Comparison of ENCODE assay signal across 12 cellular contexts in the genomic region with DNA sequence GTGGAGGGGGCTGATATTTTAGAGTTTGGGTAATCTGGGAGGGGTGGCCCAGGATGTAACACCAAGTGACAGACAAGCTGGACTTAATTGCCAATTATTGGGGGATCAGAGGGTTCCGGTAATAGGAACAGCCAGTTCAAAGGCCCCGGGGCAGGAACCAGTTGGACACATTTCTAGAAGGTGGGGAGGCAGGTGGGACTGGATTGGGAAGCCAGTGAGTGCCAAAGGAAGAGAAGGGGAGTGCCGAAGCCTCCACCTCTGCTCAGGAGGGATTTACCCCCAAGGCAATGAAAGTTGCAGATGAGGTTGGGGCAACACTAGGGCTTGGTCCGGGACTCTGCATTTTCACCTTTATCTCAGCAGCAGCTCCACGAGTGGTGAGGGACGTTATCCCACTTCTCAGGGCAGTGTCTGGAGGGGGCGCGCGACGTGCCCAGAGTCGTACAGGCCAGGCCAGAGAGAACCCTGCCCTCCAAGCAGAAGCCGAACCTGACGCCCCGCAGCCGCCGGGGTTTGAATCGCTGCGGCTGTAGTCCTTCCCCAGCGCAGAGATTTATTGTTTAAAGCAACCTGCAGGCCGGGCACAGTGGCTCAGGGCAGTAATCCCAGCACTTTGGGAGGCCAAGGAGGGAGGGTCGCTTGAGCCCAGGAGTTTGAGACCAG. TPM values are rescaled to one million over a fixed set of nuclear protein-coding genes. Genes with fewer than 3 reads are reported as not detected.
DNase-seq lines count a peak whose midpoint lies in the region; ATAC-seq, FAIRE-seq and TF ChIP-seq lines count a peak whose summit lies in the region.
"Had no signal": no experiment of that assay in that cellular context is flagged by ENCODE, and none has a peak within 500 bp of the region (broad histone marks: within the 10 kb centered on the region; RNA-seq: fewer than 3 reads in every experiment).

No MANE protein-coding gene starts in this region.

- H3K27ac ChIP-seq in kidney (ENCODE audit: low read depth in 2 of 2, low read length in 2 of 2) (peak overlapping the region; percentile 32 to 41), PC-3 (ENCODE audit: low read length) (no peak overlapping the region)

- H3K36me3 Mint-ChIP-seq in activated CD4-positive, alpha-beta T cell treated with anti-CD3 and anti-CD28 coated beads for 36 hours (ENCODE audit: low read depth), result peaks cover 11% of the 10 kb centered on the region
- H3K36me3 Mint-ChIP-seq in activated naive CD8-positive, alpha-beta T cell treated with anti-CD3 and anti-CD28 coated beads, Interleukin-2, amount 50 U/mL, for 24 hours (ENCODE audit: low read depth), result peaks cover 8% of the 10 kb centered on the region

- no peak for DNase-seq in activated CD4-positive, alpha-beta T cell treated with anti-CD3 and anti-CD28 coated beads for 36 hours
- DNase-seq in activated CD4-positive, alpha-beta T cell treated with anti-CD3 and anti-CD28 coated beads, Interleukin-2, amount 50 U/mL, for 1 hour, result no peak
- DNase-seq in activated naive CD8-positive, alpha-beta T cell treated with anti-CD3 and anti-CD28 coated beads, Interleukin-2, amount 50 U/mL, for 24 hours, result peak; percentile 10
- DNase-seq in kidney, result no peak
- DNase-seq in stimulated activated naive CD8-positive, alpha-beta T cell treated with anti-CD3 and anti-CD28 coated beads, Interleukin-15, amount 100 ng/mL, for 72 hours, result no peak
- no peak for DNase-seq in H4 (ENCODE audit: low spot score)
- DNase-seq in DMS53 (lab: John Stamatoyannopoulos, UW), result no peak
- DNase-seq in PC-3, result no peak
- DNase-seq: 8988T; activated CD8-positive, alpha-beta memory T cell treated with anti-CD3 and anti-CD28 coated beads, Interleukin-2, amount 50 U/mL, for 4 hours; NCI-H1436 had no signal

- no peaks in the 10 kb centered on the region for H3F3A ChIP-seq in PC-3 (ENCODE audit: low read length, unreplicated experiment)

- no peak overlapping the region for H3K4me2 ChIP-seq in PC-3 (ENCODE audit: low read length)

- H3K36me3 ChIP-seq in kidney (ENCODE audit: control insufficient read depth in 1 of 2, insufficient read depth in 2 of 2, low read length in 2 of 2), result no peaks in the 10 kb centered on the region
- no peaks in the 10 kb centered on the region for H3K36me3 ChIP-seq in PC-3 (ENCODE audit: low read depth, low read length)

- no peaks in the 10 kb centered on the region for H3K9me2 ChIP-seq in PC-3 (replicated peaks; ENCODE audit: low read length)

- no TSS peak for BruUV-seq in PC-3 (replicated peaks; lab: Mats Ljungman, UMichigan)

- H4K20me1 ChIP-seq in PC-3 (ENCODE audit: low read length), result no peaks in the 10 kb centered on the region

- CTCF ChIA-PET in activated CD4-positive, alpha-beta T cell treated with anti-CD3 and anti-CD28 coated beads for 36 hours (lab: Charles Lee), result interaction anchor here (0.7 to 1.5 kb wide), 2 partner anchors 9 to 35 kb away, joined by 5 read pairs; partner anchors contain the start of gene LSM4
- CTCF ChIA-PET in PC-3 (lab: Charles Lee), result no interaction called here

- H3K9ac ChIP-seq in kidney (ENCODE audit: low read length in 2 of 2), result no peak overlapping the region
- no peak overlapping the region for H3K9ac ChIP-seq in PC-3 (ENCODE audit: low read length)

- POLR2A ChIA-PET in activated CD4-positive, alpha-beta T cell treated with anti-CD3 and anti-CD28 coated beads for 36 hours (lab: Charles Lee), result no interaction called here
- POLR2A ChIA-PET in PC-3 (lab: Charles Lee; ENCODE audit: unreplicated experiment), result no interaction called here

- H3K4me1 ChIP-seq in kidney (ENCODE audit: control insufficient read depth in 1 of 2, insufficient read depth in 1 of 2, low read depth in 1 of 2, low read length in 2 of 2) (peaks cover 0 to 14% of the 10 kb centered on the region in 2 donors), PC-3 (ENCODE audit: insufficient read depth, low read length) (peaks cover 14% of the 10 kb centered on the region)

- H3K27ac Mint-ChIP-seq in activated CD4-positive, alpha-beta T cell treated with anti-CD3 and anti-CD28 coated beads for 36 hours, result peak overlapping the region; percentile 93
- peak overlapping the region; percentile 93 for H3K27ac Mint-ChIP-seq in activated naive CD8-positive, alpha-beta T cell treated with anti-CD3 and anti-CD28 coated beads, Interleukin-2, amount 50 U/mL, for 24 hours
- peak overlapping the region; percentile 16 to 90 for H3K27ac Mint-ChIP-seq in stimulated activated naive CD8-positive, alpha-beta T cell treated with anti-CD3 and anti-CD28 coated beads, Interleukin-15, amount 100 ng/mL, for 72 hours

- H3K4me3 Mint-ChIP-seq in activated CD4-positive, alpha-beta T cell treated with anti-CD3 and anti-CD28 coated beads for 36 hours, result no peak overlapping the region
- no peak overlapping the region for H3K4me3 Mint-ChIP-seq in activated naive CD8-positive, alpha-beta T cell treated with anti-CD3 and anti-CD28 coated beads, Interleukin-2, amount 50 U/mL, for 24 hours
- no peak overlapping the region for H3K4me3 Mint-ChIP-seq in stimulated activated naive CD8-positive, alpha-beta T cell treated with anti-CD3 and anti-CD28 coated beads, Interleukin-15, amount 100 ng/mL, for 72 hours

- no peaks in the 10 kb centered on the region for H3K9me3 ChIP-seq in kidney (ENCODE audit: control insufficient read depth in 1 of 2, low read length in 2 of 2)
- no peaks in the 10 kb centered on the region for H3K9me3 ChIP-seq in PC-3 (ENCODE audit: low read length)

- no peak for ATAC-seq in activated CD4-positive, alpha-beta T cell treated with anti-CD3 and anti-CD28 coated beads for 36 hours
- ATAC-seq in activated naive CD8-positive, alpha-beta T cell treated with anti-CD3 and anti-CD28 coated beads, Interleukin-2, amount 50 U/mL, for 24 hours, result no peak
- ATAC-seq in stimulated activated naive CD8-positive, alpha-beta T cell treated with anti-CD3 and anti-CD28 coated beads, Interleukin-15, amount 100 ng/mL, for 72 hours, result no peak
- no peak for ATAC-seq in PC-3

- TF ChIP-seq CTCF in kidney (IDR thresholded peaks at IDR 0.05; ENCODE audit: borderline replicate concordance, extremely low read depth, insufficient read depth) (no peak), PC-3 (conservative IDR thresholded peaks at IDR 0.05; ENCODE audit: low read depth, low read length) (no peak)

- no peaks in the 10 kb centered on the region for H3K27me3 ChIP-seq in PC-3 (ENCODE audit: low read length)

- no peaks in the 10 kb centered on the region for H3K27me3 Mint-ChIP-seq in activated CD4-positive, alpha-beta T cell treated with anti-CD3 and anti-CD28 coated beads for 36 hours
- H3K27me3 Mint-ChIP-seq in activated naive CD8-positive, alpha-beta T cell treated with anti-CD3 and anti-CD28 coated beads, Interleukin-2, amount 50 U/mL, for 24 hours, result no peaks in the 10 kb centered on the region
- no peaks in the 10 kb centered on the region for H3K27me3 Mint-ChIP-seq in stimulated activated naive CD8-positive, alpha-beta T cell treated with anti-CD3 and anti-CD28 coated beads, Interleukin-15, amount 100 ng/mL, for 72 hours

- intact Hi-C loops in activated CD4-positive, alpha-beta T cell treated with anti-CD3 and anti-CD28 coated beads for 36 hours (cut with DNase I, micrococcal nuclease), result no loop called here
- intact Hi-C loops in kidney (cut with DNase I), result no loop called here
- intact Hi-C loops in PC-3 (cut with micrococcal nuclease), result no loop called here

- H3K9me3 Mint-ChIP-seq in activated CD4-positive, alpha-beta T cell treated with anti-CD3 and anti-CD28 coated beads for 36 hours (ENCODE audit: low read depth), result peaks cover 5% of the 10 kb centered on the region
- H3K9me3 Mint-ChIP-seq in activated naive CD8-positive, alpha-beta T cell treated with anti-CD3 and anti-CD28 coated beads, Interleukin-2, amount 50 U/mL, for 24 hours, result no peaks in the 10 kb centered on the region
- peaks cover 0 to 5% of the 10 kb centered on the region in 2 donors for H3K9me3 Mint-ChIP-seq in stimulated activated naive CD8-positive, alpha-beta T cell treated with anti-CD3 and anti-CD28 coated beads, Interleukin-15, amount 100 ng/mL, for 72 hours

- H3K4me3 ChIP-seq in kidney (ENCODE audit: low read length in 2 of 2) (no peak overlapping the region), PC-3 (ENCODE audit: low read length) (no peak overlapping the region)

- no peak overlapping the region for H2AFZ ChIP-seq in PC-3 (ENCODE audit: low read length)

- H3K4me1 Mint-ChIP-seq in activated CD4-positive, alpha-beta T cell treated with anti-CD3 and anti-CD28 coated beads for 36 hours, result peaks cover 73% of the 10 kb centered on the region
- peaks cover 80% of the 10 kb centered on the region for H3K4me1 Mint-ChIP-seq in activated naive CD8-positive, alpha-beta T cell treated with anti-CD3 and anti-CD28 coated beads, Interleukin-2, amount 50 U/mL, for 24 hours
- H3K4me1 Mint-ChIP-seq in stimulated activated naive CD8-positive, alpha-beta T cell treated with anti-CD3 and anti-CD28 coated beads, Interleukin-15, amount 100 ng/mL, for 72 hours, result peaks cover 91% of the 10 kb centered on the region

- H3K79me2 ChIP-seq in PC-3 (ENCODE audit: low read length), result no peaks in the 10 kb centered on the region

- no peak for FAIRE-seq in kidney (lab: Jason Lieb, UNC)
- FAIRE-seq: colon had no signal

RNA-seq across cellular contexts. Expression of gene JUND, which starts 5.7 kb away (rescaled TPM):
- total RNA-seq in activated CD4-positive, alpha-beta T cell treated with anti-CD3 and anti-CD28 coated beads for 36 hours, result 100 to 1,000 TPM; 254 to 311 TPM
- total RNA-seq in kidney (181 TPM), PC-3 (2014; rRNA removed) (151 and 157 TPM in 2 replicates)
- polyA plus RNA-seq in kidney (ENCODE audit: insufficient read depth, low read depth, low replicate concordance), result 117 TPM
- 29.1 and 86.4 TPM in 2 replicates for total RNA-seq in H4 (2014; rRNA removed; shearing (Covaris generic))

RNA-seq across cellular contexts. Expression of gene IQCN, which starts 12.9 kb away (rescaled TPM):
- under 1 TPM; 0.40 to 0.43 TPM for total RNA-seq in activated CD4-positive, alpha-beta T cell treated with anti-CD3 and anti-CD28 coated beads for 36 hours
- total RNA-seq in kidney, result 6.3 TPM
- 0.82 TPM for polyA plus RNA-seq in kidney (ENCODE audit: insufficient read depth, low read depth, low replicate concordance)
- total RNA-seq in H4 (2014; rRNA removed; shearing (Covaris generic)), result 0.62 and 1.0 TPM in 2 replicates
- 0.33 and 0.69 TPM in 2 replicates for total RNA-seq in PC-3 (2014; rRNA removed)

RNA-seq across cellular contexts. Expression of gene LSM4, which starts 35.8 kb away (rescaled TPM):
- 100 to 1,000 TPM; 269 to 370 TPM for total RNA-seq in activated CD4-positive, alpha-beta T cell treated with anti-CD3 and anti-CD28 coated beads for 36 hours
- total RNA-seq in kidney (87.7 TPM), PC-3 (2014; rRNA removed) (713 and 856 TPM in 2 replicates)
- polyA plus RNA-seq in kidney (ENCODE audit: insufficient read depth, low read depth, low replicate concordance), result 245 TPM
- 349 and 397 TPM in 2 replicates for total RNA-seq in H4 (2014; rRNA removed; shearing (Covaris generic))

RNA-seq across cellular contexts. Expression of gene PGPEP1, which starts 53.3 kb away (rescaled TPM):
- total RNA-seq in activated CD4-positive, alpha-beta T cell treated with anti-CD3 and anti-CD28 coated beads for 36 hours, result 10 to 100 TPM; 20.0 to 20.9 TPM
- total RNA-seq in kidney (54.5 TPM), PC-3 (2014; rRNA removed) (9.6 and 11.4 TPM in 2 replicates)
- polyA plus RNA-seq in kidney (ENCODE audit: insufficient read depth, low read depth, low replicate concordance), result 76.1 TPM
- total RNA-seq in H4 (2014; rRNA removed; shearing (Covaris generic)), result 2.9 and 12.1 TPM in 2 replicates
